Comparison of ENCODE assay signal across 8 cellular contexts in genomic region chr15:72785452-72786243, GRCh38. TPM values are rescaled to one million over a fixed set of nuclear protein-coding genes. Genes with fewer than 3 reads are reported as not detected.
DNase-seq lines count a peak whose midpoint lies in the region; ATAC-seq and TF ChIP-seq lines count a peak whose summit lies in the region.

No MANE protein-coding gene starts in this region.

- H3K4me3 ChIP-seq in GM23338 = no peak overlapping the region

- no peak overlapping the region for H3K27ac ChIP-seq in GM23338 (ENCODE audit: low read depth)

- H3F3A ChIP-seq in GM23338 (replicated peaks; ENCODE audit: low read depth) = peaks cover 5% of the 10 kb centered on the region; the same call in 1 of the 2 replicates

- peaks cover 26% of the 10 kb centered on the region for H3K79me2 ChIP-seq in GM23338 (replicated peaks; ENCODE audit: insufficient read depth)

- H3K27ac Mint-ChIP-seq in GM23338 = no peak overlapping the region

- no peak overlapping the region for H3K4me3 Mint-ChIP-seq in GM23338

- DNase-seq in GM23338 (ENCODE audit: low spot score) (no peak), fibroblast of gingiva (ENCODE audit: low read depth) (peak; percentile 60), hepatic stellate cell (ENCODE audit: low spot score) (no peak), NCI-H1417 treated with DMSO at 0.1 percent for 48 hours (lab: John Stamatoyannopoulos, UW) (no peak)
- DNase-seq in activated CD4-positive, alpha-beta T cell treated with anti-CD3 and anti-CD28 coated beads, Interleukin-2, amount 50 U/mL, for 48 hours = peak; percentile 57 to 71
- peak; percentile 71 for DNase-seq in stimulated activated CD4-positive, alpha-beta T cell treated with anti-CD3 and anti-CD28 coated beads, Interleukin-4, amount 100 ng/mL, for 24 hours

- H3K27me3 Mint-ChIP-seq in GM23338 (ENCODE audit: insufficient read depth, low read depth, poor library complexity) = no peaks in the 10 kb centered on the region

- no peaks in the 10 kb centered on the region; the same call in 1 of the 2 replicates for H4K20me1 ChIP-seq in GM23338 (replicated peaks; ENCODE audit: insufficient read depth)

- H3K36me3 ChIP-seq in GM23338 (ENCODE audit: insufficient read depth) = peaks cover 3% of the 10 kb centered on the region; the same call in 1 of the 2 replicates

- no peaks in the 10 kb centered on the region for H3K27me3 ChIP-seq in GM23338 (ENCODE audit: insufficient read depth)

- no peaks in the 10 kb centered on the region for H3K9me2 ChIP-seq in GM23338 (ENCODE audit: insufficient read depth)

- no peaks in the 10 kb centered on the region; the same call in 2 of the 3 replicates for H3K36me3 Mint-ChIP-seq in GM23338 (ENCODE audit: low read depth)

- peak overlapping the region; percentile 88 for H2AFZ ChIP-seq in GM23338

- no peak for TF ChIP-seq CTCF in GM23338 (conservative IDR thresholded peaks at IDR 0.05; ENCODE audit: low read depth in 2 of 2)

- no peak overlapping the region for H3K4me2 ChIP-seq in GM23338

- peaks cover 16% of the 10 kb centered on the region for H3K4me1 ChIP-seq in GM23338 (ENCODE audit: insufficient read depth)

- no peak for ATAC-seq in GM23338
- ATAC-seq in GM18517 (IDR thresholded peaks at IDR 0.05; ENCODE audit: unreplicated experiment) = no peak
- ATAC-seq in GM19452 (IDR thresholded peaks at IDR 0.05; ENCODE audit: unreplicated experiment) = no peak

- H3K4me1 Mint-ChIP-seq in GM23338 = peaks cover 15% of the 10 kb centered on the region

- H3K9me3 Mint-ChIP-seq in GM23338 = no peaks in the 10 kb centered on the region

TF ChIP-seq in GM23338, 12 proteins besides CTCF, POLR2A, EP300 and RAD21:
- no peak for TF ChIP-seq CREB1 (CRISPR knock-in tag; IDR thresholded peaks at IDR 0.05; ENCODE audit: low read depth)
- no peak for TF ChIP-seq ZNF114 (CRISPR knock-in tag; IDR thresholded peaks at IDR 0.05)
- no peak for TF ChIP-seq NANOG (IDR thresholded peaks at IDR 0.05; ENCODE audit: borderline replicate concordance)
- no peak for TF ChIP-seq EZH2 (IDR thresholded peaks at IDR 0.05; ENCODE audit: low read depth, unreplicated experiment)
- no peak for TF ChIP-seq ETS1 (IDR thresholded peaks at IDR 0.05)
- no peak for TF ChIP-seq POLR2AphosphoS5 (IDR thresholded peaks at IDR 0.05; ENCODE audit: low read depth)
- TF ChIP-seq REST (IDR thresholded peaks at IDR 0.05; ENCODE audit: unreplicated experiment) = no peak
- TF ChIP-seq STAT1 (IDR thresholded peaks at IDR 0.05; ENCODE audit: unreplicated experiment) = no peak
- no peak for TF ChIP-seq ZNF462 (CRISPR knock-in tag; IDR thresholded peaks at IDR 0.05)
- no peak for TF ChIP-seq ZNF331 (CRISPR knock-in tag; IDR thresholded peaks at IDR 0.05; ENCODE audit: low read depth)
- TF ChIP-seq JUNB (IDR thresholded peaks at IDR 0.05; ENCODE audit: unreplicated experiment) = no peak
- no peak for TF ChIP-seq EZH2phosphoT487 (IDR thresholded peaks at IDR 0.05; ENCODE audit: unreplicated experiment)

RNA-seq across cellular contexts. Expression of gene ADPGK, which starts 2.1 kb away (rescaled TPM):
- 57.0 and 57.3 TPM in 2 replicates for total RNA-seq in GM23338 (2014; rRNA removed; shearing (Covaris generic))
- 21.5 and 25.0 TPM in 2 replicates for polyA plus RNA-seq in GM23338 (2016; fragmentation: Nextera tagmentation; extraction: Ambion mirVana)

Comparison
In these comparisons a context has a peak if more than half of its experiments do, and no peak if none do; other contexts are left out.
1. DNase-seq: peak in activated CD4-positive, alpha-beta T cell treated with anti-CD3 and anti-CD28 coated beads, Interleukin-2, amount 50 U/mL, for 48 hours (2 of 2), fibroblast of gingiva (single experiment) and stimulated activated CD4-positive, alpha-beta T cell treated with anti-CD3 and anti-CD28 coated beads, Interleukin-4, amount 100 ng/mL, for 24 hours (single experiment); none in GM23338 (single experiment), hepatic stellate cell (single experiment) and NCI-H1417 treated with DMSO at 0.1 percent for 48 hours (single experiment).